ENCODE assay signal across 8 cellular contexts in genomic region chr12:92145731-92146496, GRCh38. TPM values are rescaled to one million over a fixed set of nuclear protein-coding genes. Genes with fewer than 3 reads are reported as not detected.
DNase-seq lines count a peak whose midpoint lies in the region; ATAC-seq, FAIRE-seq and TF ChIP-seq lines count a peak whose summit lies in the region.

Gene BTG1, minus strand, starts transcription at chr12:92145846. Its CDS starts 311 bp downstream, at chr12:92145535.

- H3K36me3 ChIP-seq in bronchial epithelial cell (ENCODE audit: control insufficient read depth, insufficient read depth, low read length) = no peaks in the 10 kb centered on the region
- H3K36me3 ChIP-seq in iPS-20b (ENCODE audit: insufficient read depth, low read depth, low read length) = peaks cover 34% of the 10 kb centered on the region

- H3K27ac ChIP-seq in iPS-20b (ENCODE audit: low read length) (peak within 1 kb of the TSS; percentile 64), skin epidermis (peak within 1 kb of the TSS; percentile 94 to 100 (median 98))

- CTCF ChIA-PET in AG04449 (lab: Yijun Ruan, JAX) = interaction anchor here (0.6 to 4.7 kb wide), 12 partner anchors 9 to 764 kb away, joined by 3 to 43 read pairs (median 4); no protein-coding TSS in a partner anchor

- no peaks in the 10 kb centered on the region for H3K9me3 ChIP-seq in iPS-20b (ENCODE audit: insufficient read depth, low read depth, low read length)

- no peak for TF ChIP-seq CTCF in AG04449 (IDR thresholded peaks at IDR 0.05; ENCODE audit: insufficient read depth, low read length, missing control alignments)
- TF ChIP-seq CTCF in WI38 (IDR thresholded peaks at IDR 0.05; ENCODE audit: low read depth, low read length) = no peak
- no peak for TF ChIP-seq CTCF in bronchial epithelial cell (IDR thresholded peaks at IDR 0.05; ENCODE audit: insufficient read depth, low read length, severe bottlenecking)

- FAIRE-seq in bronchial epithelial cell (lab: Jason Lieb, UNC) = peak; percentile 77

- peak within 1 kb of the TSS; percentile 93 for H3K9ac ChIP-seq in iPS-20b (ENCODE audit: low read depth, low read length)

- ATAC-seq in GM18907 (IDR thresholded peaks at IDR 0.05; ENCODE audit: unreplicated experiment) = peak; percentile 84
- peak; percentile 80 for ATAC-seq in HG03159 (IDR thresholded peaks at IDR 0.05; ENCODE audit: unreplicated experiment)

- DNase-seq in AG04449 (ENCODE audit: low read depth, low spot score) (peak; percentile 99), NCI-H2227 treated with DMSO at 0.1 percent for 48 hours (lab: John Stamatoyannopoulos, UW) (peak; percentile 99), bronchial epithelial cell (ENCODE audit: low read depth) (peak; percentile 98)

- H3K4me1 ChIP-seq in iPS-20b (ENCODE audit: insufficient read depth, low read length) = peaks cover 31% of the 10 kb centered on the region; the same call in 1 of the 2 replicates

- H3K4me3 ChIP-seq in AG04449 (ENCODE audit: low read depth, low read length) (peak within 1 kb of the TSS; percentile 95), WI38 (ENCODE audit: low read depth, low read length) (peak within 1 kb of the TSS; percentile 98), bronchial epithelial cell (ENCODE audit: low read depth, low read length) (peak within 1 kb of the TSS; percentile 98), iPS-20b (ENCODE audit: low read length) (peak within 1 kb of the TSS; percentile 95), skin epidermis (peak within 1 kb of the TSS; percentile 72 to 99 (median 95))

- no peaks in the 10 kb centered on the region for H3K27me3 ChIP-seq in bronchial epithelial cell (ENCODE audit: control insufficient read depth, insufficient read depth, low read length)
- no peaks in the 10 kb centered on the region for H3K27me3 ChIP-seq in iPS-20b (ENCODE audit: insufficient read depth, low read length)

- POLR2A ChIA-PET in AG04449 (lab: Yijun Ruan, JAX) = interaction anchor here (0.6 to 3.2 kb wide), 56 partner anchors 9 to 1274 kb away, joined by 3 to 43 read pairs (median 4); no protein-coding TSS in a partner anchor

RNA-seq across cellular contexts. Expression of gene BTG1, which starts in this region (rescaled TPM):
- 10.9 and 14.7 TPM in 2 replicates for total RNA-seq in bronchial epithelial cell

Comparison
In these comparisons a context has a peak if more than half of its experiments do, and no peak if none do; other contexts are left out.
1. Peak in every context shown above with its lines: DNase-seq, ATAC-seq, H3K4me3 ChIP-seq and H3K27ac ChIP-seq.